Comparison of ENCODE assay signal across 14 cellular contexts in genomic region chr6:31725502-31726350, GRCh38. TPM values are rescaled to one million over a fixed set of nuclear protein-coding genes. Genes with fewer than 3 reads are reported as not detected.
DNase-seq lines count a peak whose midpoint lies in the region; ATAC-seq and TF ChIP-seq lines count a peak whose summit lies in the region.
"Had no signal": no experiment of that assay in that cellular context is flagged by ENCODE, and none has a peak within 500 bp of the region (broad histone marks: within the 10 kb centered on the region; RNA-seq: fewer than 3 reads in every experiment).

No MANE protein-coding gene starts in this region.

- H3K4me3 Mint-ChIP-seq in activated T-helper 2 cell treated with anti-CD3 and anti-CD28 coated beads, Interferon-gamma antibody, Interleukin-2, Interleukin-4, amounts not matched to agents 10 μg/mL and 5 μg/mL and 100 μg/mL, durations not matched to agents 14 hours and 24 hours and 36 hours (ENCODE audit: low read depth) = no peak overlapping the region
- no peak overlapping the region for H3K4me3 Mint-ChIP-seq in natural killer cell

- H4K20me1 ChIP-seq in BLaER1 treated with 17β-estradiol and CSF1 and Interleukin-3, amounts not matched to agents 10 nM and 100 nM = peaks cover 0 to 24% (median 6%) of the 10 kb centered on the region in 11 experiments; a peak in 18 of 22 replicates

- DNase-seq in KBM-7 (peak; percentile 86), natural killer cell (no peak), NOMO-1 treated with dmso at 0.1 percent for 144 hours (lab: John Stamatoyannopoulos, UW; ENCODE audit: unreplicated experiment) (no peak), NCI-H510A (lab: John Stamatoyannopoulos, UW) (no peak)
- DNase-seq in activated T-helper 2 cell treated with anti-CD3 and anti-CD28 coated beads, Interferon-gamma antibody, Interleukin-2, Interleukin-4, amounts not matched to agents 10 μg/mL and 5 μg/mL and 100 μg/mL, durations not matched to agents 14 hours and 24 hours and 36 hours (ENCODE audit: low spot score) = no peak
- DNase-seq in stimulated activated naive CD4-positive, alpha-beta T cell (lab: John Stamatoyannopoulos, UW) = no peak
- DNase-seq: activated naive CD4-positive, alpha-beta T cell; NCI-H1436 treated with DMSO at 0.1 percent for 48 hours; NCI-H748 treated with DMSO at 0.1 percent for 48 hours; SHP77 treated with DMSO at 0.1 percent for 48 hours; stimulated activated naive CD4-positive, alpha-beta T cell treated with Interleukin-2 at 50 U/mL for 16 hours had no signal

- peaks cover 46% of the 10 kb centered on the region for H3K4me1 Mint-ChIP-seq in activated T-helper 2 cell treated with anti-CD3 and anti-CD28 coated beads, Interferon-gamma antibody, Interleukin-2, Interleukin-4, amounts not matched to agents 10 μg/mL and 5 μg/mL and 100 μg/mL, durations not matched to agents 14 hours and 24 hours and 36 hours (ENCODE audit: low read depth)
- peaks cover 55 to 66% of the 10 kb centered on the region in 2 donors for H3K4me1 Mint-ChIP-seq in natural killer cell

- no peak for TF ChIP-seq CTCF in natural killer cell (IDR thresholded peaks at IDR 0.05)

- peaks cover 22% of the 10 kb centered on the region for H3K36me3 Mint-ChIP-seq in activated T-helper 2 cell treated with anti-CD3 and anti-CD28 coated beads, Interferon-gamma antibody, Interleukin-2, Interleukin-4, amounts not matched to agents 10 μg/mL and 5 μg/mL and 100 μg/mL, durations not matched to agents 14 hours and 24 hours and 36 hours (ENCODE audit: low read depth)
- H3K36me3 Mint-ChIP-seq in natural killer cell = peaks cover 16% of the 10 kb centered on the region

- no peaks in the 10 kb centered on the region for H3K9me3 Mint-ChIP-seq in activated T-helper 2 cell treated with anti-CD3 and anti-CD28 coated beads, Interferon-gamma antibody, Interleukin-2, Interleukin-4, amounts not matched to agents 10 μg/mL and 5 μg/mL and 100 μg/mL, durations not matched to agents 14 hours and 24 hours and 36 hours
- no peaks in the 10 kb centered on the region for H3K9me3 Mint-ChIP-seq in natural killer cell

- no peaks in the 10 kb centered on the region for H3K27me3 ChIP-seq in BLaER1 treated with 17β-estradiol and CSF1 and Interleukin-3, amounts not matched to agents 10 nM and 100 nM

- peak overlapping the region; percentile 92 to 100 (median 98) for H3K4me2 ChIP-seq in BLaER1 treated with 17β-estradiol and CSF1 and Interleukin-3, amounts not matched to agents 10 nM and 100 nM

- H3K27ac Mint-ChIP-seq in activated T-helper 2 cell treated with anti-CD3 and anti-CD28 coated beads, Interferon-gamma antibody, Interleukin-2, Interleukin-4, amounts not matched to agents 10 μg/mL and 5 μg/mL and 100 μg/mL, durations not matched to agents 14 hours and 24 hours and 36 hours = peak overlapping the region; percentile 47
- peak overlapping the region; percentile 83 to 91 for H3K27ac Mint-ChIP-seq in natural killer cell

- intact Hi-C loops in activated T-helper 2 cell treated with anti-CD3 and anti-CD28 coated beads, Interferon-gamma antibody, Interleukin-2, Interleukin-4, amounts not matched to agents 10 μg/mL and 5 μg/mL and 100 μg/mL, durations not matched to agents 14 hours and 24 hours and 36 hours (cut with micrococcal nuclease) = no loop called here
- intact Hi-C loops in natural killer cell (cut with micrococcal nuclease) = no loop called here

- 0 out of 22 replicates have a peak, but pooled peaks cover 0 to 3% (median 0%) of the 10 kb centered on the region in 11 experiments for H3K9me3 ChIP-seq in BLaER1 treated with 17β-estradiol and CSF1 and Interleukin-3, amounts not matched to agents 10 nM and 100 nM (replicated peaks in 1 of 11)

- peak overlapping the region in 9 of 11 experiments; percentile 6 to 48 (median 29); a peak in 9 of 22 replicates for H3K9ac ChIP-seq in BLaER1 treated with 17β-estradiol and CSF1 and Interleukin-3, amounts not matched to agents 10 nM and 100 nM

- H3K27ac ChIP-seq in BLaER1 treated with 17β-estradiol and CSF1 and Interleukin-3, amounts not matched to agents 10 nM and 100 nM = peak overlapping the region; percentile 1 to 88 (median 84); a peak in 17 of 22 replicates

- H3K4me3 ChIP-seq in BLaER1 treated with 17β-estradiol and CSF1 and Interleukin-3, amounts not matched to agents 10 nM and 100 nM = 0 out of 20 replicates have a peak overlapping the region, but pooled peaks of 1 of the 10 experiments have one; percentile 18

- no peaks in the 10 kb centered on the region for H3K27me3 Mint-ChIP-seq in activated T-helper 2 cell treated with anti-CD3 and anti-CD28 coated beads, Interferon-gamma antibody, Interleukin-2, Interleukin-4, amounts not matched to agents 10 μg/mL and 5 μg/mL and 100 μg/mL, durations not matched to agents 14 hours and 24 hours and 36 hours (ENCODE audit: low read depth)
- H3K27me3 Mint-ChIP-seq in natural killer cell (ENCODE audit: low read depth in 2 of 2) = peaks cover 0 to 4% of the 10 kb centered on the region in 2 donors

- ATAC-seq in natural killer cell = no peak
- no peak for ATAC-seq in HG02798 (IDR thresholded peaks at IDR 0.05; ENCODE audit: poor library complexity, unreplicated experiment)

- in situ Hi-C loops in KBM-7 (cut with MboI; ENCODE audit: low pct_unique_long_range_greater_than_20kb, low sequenced_read_pairs) = no loop called here

- peaks cover 63 to 94% (median 85%) of the 10 kb centered on the region in 10 experiments for H3K4me1 ChIP-seq in BLaER1 treated with 17β-estradiol and CSF1 and Interleukin-3, amounts not matched to agents 10 nM and 100 nM

- peaks cover 5 to 35% (median 25%) of the 10 kb centered on the region in 11 experiments; a peak in 21 of 22 replicates for H3K36me3 ChIP-seq in BLaER1 treated with 17β-estradiol and CSF1 and Interleukin-3, amounts not matched to agents 10 nM and 100 nM

RNA-seq across cellular contexts. Expression of gene MPIG6B, which starts 2.6 kb away (rescaled TPM):
- total RNA-seq in activated T-helper 2 cell treated with anti-CD3 and anti-CD28 coated beads, Interferon-gamma antibody, Interleukin-2, Interleukin-4, amounts not matched to agents 10 μg/mL and 5 μg/mL and 100 μg/mL, durations not matched to agents 14 hours and 24 hours and 36 hours = not detected in 2 replicates
- total RNA-seq in natural killer cell = 10 to 100 TPM in 2 of 3 donors, 1 to 10 TPM in 1; 9.4 to 19.0 (median 12.8) TPM
- total RNA-seq: cerebellum had no signal

RNA-seq across cellular contexts. Expression of gene DDAH2, which starts 3.4 kb away (rescaled TPM):
- 5.8 and 7.7 TPM in 2 replicates for total RNA-seq in activated T-helper 2 cell treated with anti-CD3 and anti-CD28 coated beads, Interferon-gamma antibody, Interleukin-2, Interleukin-4, amounts not matched to agents 10 μg/mL and 5 μg/mL and 100 μg/mL, durations not matched to agents 14 hours and 24 hours and 36 hours
- total RNA-seq in natural killer cell = 10 to 100 TPM; 22.3 to 36.1 (median 24.6) TPM

RNA-seq across cellular contexts. Expression of gene LY6G6C, which starts 4.2 kb away (rescaled TPM):
- total RNA-seq in activated T-helper 2 cell treated with anti-CD3 and anti-CD28 coated beads, Interferon-gamma antibody, Interleukin-2, Interleukin-4, amounts not matched to agents 10 μg/mL and 5 μg/mL and 100 μg/mL, durations not matched to agents 14 hours and 24 hours and 36 hours = not detected in 2 replicates
- total RNA-seq in natural killer cell = not detected
- total RNA-seq: cerebellum had no signal

RNA-seq across cellular contexts. Expression of gene LY6G6D, which starts 10.6 kb away (rescaled TPM):
- not detected in 2 replicates for total RNA-seq in activated T-helper 2 cell treated with anti-CD3 and anti-CD28 coated beads, Interferon-gamma antibody, Interleukin-2, Interleukin-4, amounts not matched to agents 10 μg/mL and 5 μg/mL and 100 μg/mL, durations not matched to agents 14 hours and 24 hours and 36 hours
- under 1 TPM in 1 of 3 donors, not detected in 2; 0.94 TPM for total RNA-seq in natural killer cell
- total RNA-seq: cerebellum had no signal

RNA-seq across cellular contexts. Expression of gene CLIC1, which starts 10.6 kb away (rescaled TPM):
- 412 and 423 TPM in 2 replicates for total RNA-seq in activated T-helper 2 cell treated with anti-CD3 and anti-CD28 coated beads, Interferon-gamma antibody, Interleukin-2, Interleukin-4, amounts not matched to agents 10 μg/mL and 5 μg/mL and 100 μg/mL, durations not matched to agents 14 hours and 24 hours and 36 hours
- total RNA-seq in natural killer cell = 100 to 1,000 TPM; 348 to 363 (median 355) TPM
